ENCODE assay signal across 16 cellular contexts in the genomic region with DNA sequence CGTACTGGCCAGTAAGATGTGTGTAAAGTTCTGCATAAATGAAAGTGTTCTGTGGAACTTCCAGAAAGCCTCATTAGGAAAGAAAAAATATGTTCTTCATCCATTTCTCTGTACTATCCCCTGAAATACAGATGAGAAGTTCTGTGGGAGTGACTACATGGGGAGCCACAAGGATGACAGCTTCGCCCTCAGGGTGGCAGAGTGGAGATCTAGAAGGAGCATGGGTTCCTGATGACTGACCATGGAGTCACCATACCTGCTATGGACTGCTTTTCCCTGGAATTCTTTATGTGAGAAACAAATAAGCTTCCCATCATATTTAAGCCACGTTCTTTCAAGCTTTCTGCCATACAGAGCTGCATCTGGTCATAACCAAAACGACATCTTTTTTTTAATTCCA.
A peak's percentile ranks its signal among the peaks of the same experiment; 100 is the strongest.
DNase-seq lines count a peak whose midpoint lies in the region; ATAC-seq, FAIRE-seq and TF ChIP-seq lines count a peak whose summit lies in the region.
"Had no signal": no experiment of that assay in that cellular context is flagged by ENCODE, and none has a peak within 500 bp of the region (broad histone marks: within the 10 kb centered on the region; RNA-seq: fewer than 3 reads in every experiment).

No MANE protein-coding gene starts in this region.

- no peak overlapping the region for H3K9ac ChIP-seq in mammary epithelial cell (ENCODE audit: insufficient read depth, low read length)
- no peak overlapping the region for H3K9ac ChIP-seq in PC-3 (ENCODE audit: low read length)
- H3K9ac ChIP-seq: BLaER1 had no signal

- H3K4me3 ChIP-seq in mammary epithelial cell (replicated peaks in 1 of 3; ENCODE audit: insufficient read depth in 1 of 3, low read depth in 2 of 3, low read length in 3 of 3) = no peak overlapping the region
- no peak overlapping the region for H3K4me3 ChIP-seq in breast epithelium
- H3K4me3 ChIP-seq in PC-3 (ENCODE audit: low read length) = no peak overlapping the region
- H3K4me3 ChIP-seq in bronchial epithelial cell (ENCODE audit: low read depth, low read length) = no peak overlapping the region
- no peak overlapping the region for H3K4me3 ChIP-seq in vagina
- H3K4me3 ChIP-seq: BLaER1 had no signal

- H3K9me2 ChIP-seq in PC-3 (replicated peaks; ENCODE audit: low read length) = no peaks in the 10 kb centered on the region

- ATAC-seq in PC-3 (peak; percentile 49; the same call in 1 of the 2 replicates), GM18505 (IDR thresholded peaks at IDR 0.05; ENCODE audit: unreplicated experiment) (no peak)

- H3K36me3 ChIP-seq in mammary epithelial cell (ENCODE audit: insufficient read depth, low read length) (no peaks in the 10 kb centered on the region), breast epithelium (no peaks in the 10 kb centered on the region), PC-3 (ENCODE audit: low read depth, low read length) (no peaks in the 10 kb centered on the region), bronchial epithelial cell (ENCODE audit: control insufficient read depth, insufficient read depth, low read length) (no peaks in the 10 kb centered on the region), vagina (no peaks in the 10 kb centered on the region)
- H3K36me3 ChIP-seq: BLaER1 had no signal

- POLR2A ChIA-PET in PC-3 (lab: Charles Lee; ENCODE audit: unreplicated experiment) = no interaction called here

- no peak overlapping the region for H2AFZ ChIP-seq in mammary epithelial cell (ENCODE audit: low read depth, low read length)
- no peak overlapping the region for H2AFZ ChIP-seq in PC-3 (ENCODE audit: low read length)

- H3K4me1 ChIP-seq in mammary epithelial cell (ENCODE audit: insufficient read depth, low read length) (no peaks in the 10 kb centered on the region), breast epithelium (no peaks in the 10 kb centered on the region), PC-3 (ENCODE audit: insufficient read depth, low read length) (no peaks in the 10 kb centered on the region), vagina (no peaks in the 10 kb centered on the region)
- H3K4me1 ChIP-seq: BLaER1 had no signal

- TF ChIP-seq POLR2A in breast epithelium (IDR thresholded peaks at IDR 0.05) (no peak), vagina (IDR thresholded peaks at IDR 0.05) (no peak), GM18505 (IDR thresholded peaks at IDR 0.05; ENCODE audit: borderline replicate concordance, extremely low read depth, insufficient read depth, insufficient read length) (no peak)

- H3K9me3 ChIP-seq in mammary epithelial cell (replicated peaks; ENCODE audit: insufficient read depth, low read length) (no peaks in the 10 kb centered on the region), breast epithelium (no peaks in the 10 kb centered on the region), PC-3 (ENCODE audit: low read length) (no peaks in the 10 kb centered on the region), vagina (no peaks in the 10 kb centered on the region)
- H3K9me3 ChIP-seq: BLaER1 had no signal

- H3K4me2 ChIP-seq in mammary epithelial cell (ENCODE audit: insufficient read depth, low read depth, low read length) (no peak overlapping the region), PC-3 (ENCODE audit: low read length) (no peak overlapping the region)
- H3K4me2 ChIP-seq: BLaER1 had no signal

- DNase-seq in mammary epithelial cell = peak; percentile 34
- DNase-seq in breast epithelium (ENCODE audit: low spot score in 2 of 2) = no peak
- DNase-seq in PC-3 = peak; percentile 42
- peak; percentile 67 for DNase-seq in bronchial epithelial cell (ENCODE audit: low read depth)
- no peak for DNase-seq in medulla oblongata (ENCODE audit: extremely low spot score)
- DNase-seq in vagina (ENCODE audit: extremely low spot score in 2 of 2) = no peak
- no peak for DNase-seq in activated CD4-positive, alpha-beta T cell treated with anti-CD3 and anti-CD28 coated beads, Interleukin-2, amount 50 U/mL, for 1 hour
- DNase-seq: AML-193; CD4-positive, CD25-positive, alpha-beta regulatory T cell; DMS 273 treated with DMSO at 0.1 percent for 48 hours; HCEC 1CT had no signal

- H3K27ac ChIP-seq in mammary epithelial cell (ENCODE audit: insufficient read depth, low read depth, low read length) = no peak overlapping the region
- no peak overlapping the region for H3K27ac ChIP-seq in breast epithelium
- no peak overlapping the region for H3K27ac ChIP-seq in PC-3 (ENCODE audit: low read length)
- H3K27ac ChIP-seq in vagina = no peak overlapping the region
- H3K27ac ChIP-seq: 22Rv1, BLaER1 had no signal

- H3K27me3 ChIP-seq in mammary epithelial cell (ENCODE audit: insufficient read depth, low read length) (no peaks in the 10 kb centered on the region), breast epithelium (no peaks in the 10 kb centered on the region), PC-3 (ENCODE audit: low read length) (no peaks in the 10 kb centered on the region), bronchial epithelial cell (ENCODE audit: control insufficient read depth, insufficient read depth, low read length) (no peaks in the 10 kb centered on the region), vagina (no peaks in the 10 kb centered on the region)
- H3K27me3 ChIP-seq: BLaER1 had no signal

- no peaks in the 10 kb centered on the region for H3F3A ChIP-seq in PC-3 (ENCODE audit: low read length, unreplicated experiment)

- 74% methylated on average over 4 of the region's 4 CpGs for WGBS in mammary epithelial cell (ENCODE audit: low coverage, missing lambda C conversion rate)

- intact Hi-C loops in mammary epithelial cell (cut with micrococcal nuclease) (no loop called here), breast epithelium (cut with DNase I; ENCODE audit: low total_unique reads) (no loop called here), PC-3 (cut with micrococcal nuclease) (no loop called here), vagina (cut with DNase I) (no loop called here)

- dilution Hi-C loops in mammary epithelial cell (cut with HindIII; ENCODE audit: low sequenced_read_pairs) = no loop called here

- in situ Hi-C loops in mammary epithelial cell (cut with MboI; ENCODE audit: low sequenced_read_pairs in 2 of 2) = loop anchor here in 1 of 2 donors (25.0 kb wide), 1 partner anchor 576 kb away; no protein-coding TSS in a partner anchor

- no peak for TF ChIP-seq CTCF in mammary epithelial cell (conservative IDR thresholded peaks at IDR 0.05 in 1 of 2, IDR thresholded peaks at IDR 0.05 in 1 of 2; ENCODE audit: extremely low read depth in 1 of 2, insufficient read depth in 1 of 2, low read depth in 1 of 2, low read length in 2 of 2)
- TF ChIP-seq CTCF in breast epithelium (IDR thresholded peaks at IDR 0.05) = no peak
- TF ChIP-seq CTCF in PC-3 (conservative IDR thresholded peaks at IDR 0.05; ENCODE audit: low read depth, low read length) = peak; percentile 23; the same call in 1 of the 2 replicates
- TF ChIP-seq CTCF in bronchial epithelial cell (IDR thresholded peaks at IDR 0.05; ENCODE audit: insufficient read depth, low read length, severe bottlenecking) = no peak
- no peak for TF ChIP-seq CTCF in vagina (IDR thresholded peaks at IDR 0.05)

- CTCF ChIA-PET in mammary epithelial cell (lab: Charles Lee; ENCODE audit: low non-redundant PET) (no interaction called here), PC-3 (lab: Charles Lee) (no interaction called here)

- FAIRE-seq in bronchial epithelial cell (lab: Jason Lieb, UNC) = no peak
- FAIRE-seq: G401.6, GM12891 had no signal

- no peaks in the 10 kb centered on the region for H3K79me2 ChIP-seq in mammary epithelial cell (ENCODE audit: insufficient read depth, low read length)
- no peaks in the 10 kb centered on the region for H3K79me2 ChIP-seq in PC-3 (ENCODE audit: low read length)

- no TSS peak for BruUV-seq in mammary epithelial cell (replicated peaks; lab: Mats Ljungman, UMichigan)
- BruUV-seq in PC-3 (replicated peaks; lab: Mats Ljungman, UMichigan) = no TSS peak

- H4K20me1 ChIP-seq in mammary epithelial cell (ENCODE audit: insufficient read depth, low read length) = no peaks in the 10 kb centered on the region
- no peaks in the 10 kb centered on the region for H4K20me1 ChIP-seq in PC-3 (ENCODE audit: low read length)
- H4K20me1 ChIP-seq: BLaER1 had no signal

Comparison
In these comparisons a context has a peak if more than half of its experiments do, and no peak if none do; other contexts are left out.
1. DNase-seq: peak in mammary epithelial cell (single experiment), PC-3 (single experiment) and bronchial epithelial cell (single experiment); none in breast epithelium (0 of 2), medulla oblongata (single experiment), vagina (0 of 2) and activated CD4-positive, alpha-beta T cell treated with anti-CD3 and anti-CD28 coated beads, Interleukin-2, amount 50 U/mL, for 1 hour (single experiment).